27 cellular contexts compared by ENCODE assay signal in genomic region chr12:59401862-59402261, GRCh38.
"Had no signal": no experiment of that assay in that cellular context is flagged by ENCODE, and none has a peak within 500 bp of the region (broad histone marks: within the 10 kb centered on the region; RNA-seq: fewer than 3 reads in every experiment).

No MANE protein-coding gene starts in this region.

- H3K27me3 Mint-ChIP-seq: stimulated activated naive CD8-positive, alpha-beta T cell treated with anti-CD3 and anti-CD28 coated beads, Interleukin-15, amount 100 ng/mL, for 72 hours had no signal

- H3K36me3 ChIP-seq: esophagus squamous epithelium, neural progenitor cell, right atrium auricular region, suprapubic skin, transverse colon, vagina had no signal

- H3K27ac ChIP-seq: esophagus squamous epithelium, neural progenitor cell, parathyroid adenoma, right atrium auricular region, suprapubic skin, transverse colon, vagina had no signal

- FAIRE-seq: endometrium, keratinocyte had no signal

- H3K79me2 ChIP-seq: parathyroid adenoma had no signal

- H3K27ac Mint-ChIP-seq: effector memory CD8-positive, alpha-beta T cell; naive thymus-derived CD4-positive, alpha-beta T cell; nephron; neural progenitor cell; progenitor cell of endocrine pancreas had no signal

- H3K9me3 ChIP-seq: esophagus squamous epithelium, right atrium auricular region, suprapubic skin, vagina had no signal

- H3K4me2 ChIP-seq: neural progenitor cell, smooth muscle cell had no signal

- H3K4me1 ChIP-seq: esophagus squamous epithelium, neural progenitor cell, parathyroid adenoma, right atrium auricular region, suprapubic skin, vagina had no signal

- H3K4me3 ChIP-seq: esophagus squamous epithelium, neural progenitor cell, right atrium auricular region, smooth muscle cell, suprapubic skin, transverse colon, vagina had no signal

- H3K27me3 ChIP-seq: esophagus squamous epithelium, neural progenitor cell, right atrium auricular region, suprapubic skin, transverse colon, vagina had no signal

- H3K36me3 Mint-ChIP-seq: naive thymus-derived CD4-positive, alpha-beta T cell; neural progenitor cell had no signal

- H3K9ac ChIP-seq: neural progenitor cell, parathyroid adenoma had no signal

- H3K4me1 Mint-ChIP-seq: nephron, neural progenitor cell had no signal

- H3K4me3 Mint-ChIP-seq: effector memory CD8-positive, alpha-beta T cell; naive thymus-derived CD4-positive, alpha-beta T cell; nephron; neural progenitor cell; stimulated activated naive CD8-positive, alpha-beta T cell treated with anti-CD3 and anti-CD28 coated beads, Interleukin-15, amount 100 ng/mL, for 72 hours had no signal

- ATAC-seq: effector memory CD8-positive, alpha-beta T cell; naive thymus-derived CD4-positive, alpha-beta T cell; sciatic nerve; stimulated activated naive CD8-positive, alpha-beta T cell treated with anti-CD3 and anti-CD28 coated beads, Interleukin-15, amount 100 ng/mL, for 72 hours had no signal

- DNase-seq: cortex of kidney; effector memory CD8-positive, alpha-beta T cell; erythroblast; esophagus squamous epithelium; foreskin melanocyte; glutamatergic neuron; mesenchymal stem cell; midbrain; naive thymus-derived CD4-positive, alpha-beta T cell; stimulated activated CD4-positive, alpha-beta T cell treated with anti-CD3 and anti-CD28 coated beads, Interleukin-12 subunit alpha, Interleukin-12 subunit beta, amount 100 ng/mL, for 4 hours; stimulated activated CD4-positive, alpha-beta T cell treated with anti-CD3 and anti-CD28 coated beads, Interleukin-1b, Interleukin-23, amount 100 ng/mL, for 48 hours; stimulated activated CD4-positive, alpha-beta T cell treated with anti-CD3 and anti-CD28 coated beads, Interleukin-4, amount 100 ng/mL, for 1 hour; stimulated activated CD8-positive, alpha-beta memory T cell treated with anti-CD3 and anti-CD28 coated beads, Interleukin-4, amount 100 ng/mL, for 48 hours; stimulated activated naive CD4-positive, alpha-beta T cell; stimulated activated naive CD8-positive, alpha-beta T cell treated with anti-CD3 and anti-CD28 coated beads, Interleukin-15, amount 100 ng/mL, for 72 hours; transverse colon had no signal

- H2AFZ ChIP-seq: neural progenitor cell, parathyroid adenoma had no signal
